Comparison of ENCODE assay signal across 12 cellular contexts in genomic region chr1:226710501-226710900, GRCh38. TPM values are rescaled to one million over a fixed set of nuclear protein-coding genes. Genes with fewer than 3 reads are reported as not detected.
DNase-seq lines count a peak whose midpoint lies in the region; ATAC-seq and TF ChIP-seq lines count a peak whose summit lies in the region.
"Had no signal": no experiment of that assay in that cellular context is flagged by ENCODE, and none has a peak within 500 bp of the region (broad histone marks: within the 10 kb centered on the region; RNA-seq: fewer than 3 reads in every experiment).

No MANE protein-coding gene starts in this region.

- no peak overlapping the region for H2AFZ ChIP-seq in OCI-LY1 (ENCODE audit: low read length)

- TF ChIP-seq CTCF in OCI-LY1 (IDR thresholded peaks at IDR 0.05; ENCODE audit: low read length): no peak
- TF ChIP-seq CTCF in spleen (IDR thresholded peaks at IDR 0.05 in 8 of 11, conservative IDR thresholded peaks at IDR 0.05 in 3 of 11): no peak

- intact Hi-C loops in spleen (cut with DNase I; ENCODE audit: low total_unique reads): no loop called here

- H3K9ac ChIP-seq in OCI-LY1 (ENCODE audit: low read length): no peak overlapping the region; the same call in 1 of the 2 replicates
- H3K9ac ChIP-seq: KMS-11 had no signal

- ATAC-seq in central memory CD8-positive, alpha-beta T cell (replicated peaks; ENCODE audit: extremely low read depth, poor library complexity, severe bottlenecking): no peak
- no peak for ATAC-seq in GM18909 (IDR thresholded peaks at IDR 0.05; ENCODE audit: poor library complexity, unreplicated experiment)

- H3K27ac ChIP-seq in OCI-LY1 (ENCODE audit: low read depth, low read length, poor library complexity, severe bottlenecking) (peak overlapping the region; percentile 65), spleen (peak overlapping the region in 5 of 8 donors; percentile 24 to 88 (median 67))
- H3K27ac ChIP-seq: A549, KMS-11 had no signal

- peaks cover 3% of the 10 kb centered on the region; the same call in 1 of the 2 replicates for H3F3A ChIP-seq in OCI-LY1 (ENCODE audit: insufficient read depth, low read length)

- H3K9me3 Mint-ChIP-seq in activated CD4-positive, alpha-beta T cell treated with anti-CD3 and anti-CD28 coated beads, Interleukin-2, amount 10 ng/mL, durations not matched to agents 7 days and 5 days: peaks cover 15% of the 10 kb centered on the region
- peaks cover 5% of the 10 kb centered on the region for H3K9me3 Mint-ChIP-seq in central memory CD8-positive, alpha-beta T cell

- H3K27me3 ChIP-seq in OCI-LY1 (ENCODE audit: insufficient read depth, low read length): no peaks in the 10 kb centered on the region
- no peaks in the 10 kb centered on the region for H3K27me3 ChIP-seq in spleen (replicated peaks in 1 of 7)
- H3K27me3 ChIP-seq: tibial nerve had no signal

- peak overlapping the region; percentile 88 for H3K27ac Mint-ChIP-seq in activated CD4-positive, alpha-beta T cell treated with anti-CD3 and anti-CD28 coated beads, Interleukin-2, amount 10 ng/mL, durations not matched to agents 7 days and 5 days
- peak overlapping the region; percentile 94 for H3K27ac Mint-ChIP-seq in central memory CD8-positive, alpha-beta T cell (ENCODE audit: low read depth)

- peaks cover 39% of the 10 kb centered on the region for H3K79me2 ChIP-seq in OCI-LY1 (ENCODE audit: insufficient read depth, low read length)

- TF ChIP-seq POLR2A in spleen (IDR thresholded peaks at IDR 0.05): no peak

- peak overlapping the region; percentile 20 for H3K4me3 Mint-ChIP-seq in activated CD4-positive, alpha-beta T cell treated with anti-CD3 and anti-CD28 coated beads, Interleukin-2, amount 10 ng/mL, durations not matched to agents 7 days and 5 days
- H3K4me3 Mint-ChIP-seq in central memory CD8-positive, alpha-beta T cell: peak overlapping the region; percentile 54

- no peaks in the 10 kb centered on the region for H4K20me1 ChIP-seq in OCI-LY1 (ENCODE audit: insufficient read depth, low read length)

- peaks cover 85% of the 10 kb centered on the region for H3K4me1 Mint-ChIP-seq in activated CD4-positive, alpha-beta T cell treated with anti-CD3 and anti-CD28 coated beads, Interleukin-2, amount 10 ng/mL, durations not matched to agents 7 days and 5 days
- peaks cover 83% of the 10 kb centered on the region for H3K4me1 Mint-ChIP-seq in central memory CD8-positive, alpha-beta T cell

- WGBS in spleen, 5 donors: 51 to 72% (median 71%) methylated on average over 5 to 6 of the region's 6 CpGs

- POLR2A ChIA-PET in activated CD4-positive, alpha-beta T cell treated with anti-CD3 and anti-CD28 coated beads, Interleukin-2, amount 10 ng/mL, durations not matched to agents 7 days and 5 days (lab: Charles Lee): interaction anchor here (0.6 kb wide), 1 partner anchor 20 kb away, joined by 3 read pairs; no protein-coding TSS in a partner anchor

- peaks cover 2% of the 10 kb centered on the region for H3K27me3 Mint-ChIP-seq in activated CD4-positive, alpha-beta T cell treated with anti-CD3 and anti-CD28 coated beads, Interleukin-2, amount 10 ng/mL, durations not matched to agents 7 days and 5 days
- H3K27me3 Mint-ChIP-seq in central memory CD8-positive, alpha-beta T cell: no peaks in the 10 kb centered on the region

- DNase-seq in activated CD4-positive, alpha-beta T cell treated with anti-CD3 and anti-CD28 coated beads, Interleukin-2, amount 10 ng/mL, durations not matched to agents 7 days and 5 days: no peak
- DNase-seq in activated CD4-positive, alpha-beta T cell treated with anti-CD3 and anti-CD28 coated beads, Interleukin-2, amount 50 U/mL, for 4 hours: no peak
- DNase-seq in central memory CD8-positive, alpha-beta T cell (ENCODE audit: low spot score in 2 of 2): no peak
- DNase-seq in spleen: no peak
- no peak for DNase-seq in NOMO-1 treated with DMSO at 0.1 percent for 48 hours (lab: John Stamatoyannopoulos, UW; ENCODE audit: unreplicated experiment)
- no peak for DNase-seq in iPS-NIHi7 (ENCODE audit: extremely low spot score)
- DNase-seq: islet precursor cell had no signal

- H3K36me3 Mint-ChIP-seq in activated CD4-positive, alpha-beta T cell treated with anti-CD3 and anti-CD28 coated beads, Interleukin-2, amount 10 ng/mL, durations not matched to agents 7 days and 5 days (ENCODE audit: low read depth): peaks cover 58% of the 10 kb centered on the region
- H3K36me3 Mint-ChIP-seq in central memory CD8-positive, alpha-beta T cell (ENCODE audit: insufficient read depth): peaks cover 70% of the 10 kb centered on the region

- H3K36me3 ChIP-seq in OCI-LY1 (ENCODE audit: insufficient read depth, low read length) (peaks cover 62% of the 10 kb centered on the region), spleen (peaks cover 0 to 43% (median 3%) of the 10 kb centered on the region in 6 donors)
- H3K36me3 ChIP-seq: tibial nerve had no signal

- H3K4me3 ChIP-seq in OCI-LY1 (ENCODE audit: low read depth, low read length, poor library complexity, severe bottlenecking) (no peak overlapping the region), spleen (no peak overlapping the region)
- H3K4me3 ChIP-seq: A549, tibial nerve had no signal

- H3K4me1 ChIP-seq in OCI-LY1 (ENCODE audit: insufficient read depth, low read length, severe bottlenecking) (peaks cover 83% of the 10 kb centered on the region), spleen (peaks cover 50 to 98% (median 64%) of the 10 kb centered on the region in 6 donors)

- H3K4me2 ChIP-seq in OCI-LY1 (ENCODE audit: low read length): peak overlapping the region; percentile 8; the same call in 1 of the 2 replicates
- H3K4me2 ChIP-seq: A549, KMS-11 had no signal

- H3K9me3 ChIP-seq in OCI-LY1 (ENCODE audit: low read length): no peaks in the 10 kb centered on the region
- peaks cover 0 to 8% (median 2%) of the 10 kb centered on the region in 8 donors for H3K9me3 ChIP-seq in spleen
- H3K9me3 ChIP-seq: A549 had no signal

- H3K9me2 ChIP-seq in OCI-LY1 (ENCODE audit: low read depth, low read length): no peaks in the 10 kb centered on the region

- CTCF ChIA-PET in activated CD4-positive, alpha-beta T cell treated with anti-CD3 and anti-CD28 coated beads, Interleukin-2, amount 10 ng/mL, durations not matched to agents 7 days and 5 days (lab: Charles Lee): interaction anchor here (0.7 to 2.8 kb wide), 6 partner anchors 9 to 32 kb away, joined by 3 to 20 read pairs (median 4); no protein-coding TSS in a partner anchor

RNA-seq across cellular contexts. Expression of gene ITPKB, which starts 28.6 kb away (rescaled TPM):
- total RNA-seq in activated CD4-positive, alpha-beta T cell treated with anti-CD3 and anti-CD28 coated beads, Interleukin-2, amount 10 ng/mL, durations not matched to agents 7 days and 5 days: 10 to 100 TPM; 61.1 to 64.0 TPM
- 10 to 100 TPM; 51.1 to 74.6 (median 68.2) TPM for total RNA-seq in spleen
- 10 to 100 TPM in 2 of 3 donors, 1 to 10 TPM in 1; 8.5 to 24.4 (median 11.8) TPM for polyA plus RNA-seq in spleen
